Comparison of ENCODE assay signal across 1 cellular context in the genomic region with DNA sequence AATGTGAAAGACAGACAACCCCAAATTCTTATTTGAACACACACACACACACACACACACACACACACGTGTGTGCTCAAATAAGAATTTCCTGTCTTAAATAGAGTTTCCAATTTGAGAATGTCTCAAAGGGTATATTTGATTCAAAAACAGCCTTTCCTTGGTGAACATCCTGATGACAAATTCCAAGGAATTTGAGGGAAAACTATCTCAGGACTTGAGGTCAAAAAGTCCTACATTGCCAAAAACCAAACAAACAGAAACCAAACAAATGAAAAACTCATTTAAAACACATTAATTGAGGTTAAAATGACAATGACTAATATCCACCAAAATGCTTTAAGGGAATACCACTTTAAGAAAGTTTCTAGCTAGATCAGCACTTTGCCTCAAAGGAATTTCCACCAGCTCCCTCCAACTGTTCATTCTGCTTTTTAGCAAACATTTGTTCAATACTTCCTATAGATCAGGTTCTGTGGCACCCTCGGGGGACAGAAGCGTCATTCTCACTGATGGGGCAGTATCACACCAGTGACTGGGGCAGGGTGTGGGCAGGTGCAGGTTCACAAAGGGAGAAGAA.
TF ChIP-seq lines count a peak whose summit lies in the region.

No MANE protein-coding gene starts in this region.

TF ChIP-seq in IMR-90, 13 proteins besides CTCF, POLR2A, EP300 and RAD21 (continued from another document):
- TF ChIP-seq USF2 (IDR thresholded peaks at IDR 0.05; ENCODE audit: low read depth, low read length) (no peak), FOS (IDR thresholded peaks at IDR 0.05; ENCODE audit: low read depth, low read length) (no peak)
